ENCODE assay signal across 19 cellular contexts in genomic region chr12:124361996-124362395, GRCh38.
"Had no signal": no experiment of that assay in that cellular context is flagged by ENCODE, and none has a peak within 500 bp of the region (broad histone marks: within the 10 kb centered on the region; RNA-seq: fewer than 3 reads in every experiment).

No MANE protein-coding gene starts in this region.

- DNase-seq: activated B cell treated with CpG ODN at 0.5 μM for 24 hours; activated CD4-positive, alpha-beta memory T cell treated with anti-CD3 and anti-CD28 coated beads for 36 hours; activated CD4-positive, alpha-beta T cell treated with anti-CD3 and anti-CD28 coated beads for 36 hours; activated effector memory CD4-positive, alpha-beta T cell treated with Interleukin-2 at 50 U/mL for 16 hours; activated naive CD4-positive, alpha-beta T cell treated with anti-CD3 and anti-CD28 coated beads for 36 hours; activated naive CD8-positive, alpha-beta T cell treated with anti-CD3 and anti-CD28 coated beads, Interleukin-2, amount 10 ng/mL, durations not matched to agents 7 days and 5 days; activated T-cell treated with anti-CD3 and anti-CD28 coated beads, Interleukin-2, amount 50 U/mL, for 72 hours; amygdala; cerebellar nuclear complex; immature natural killer cell; naive thymus-derived CD4-positive, alpha-beta T cell; ovary; stimulated activated CD4-positive, alpha-beta T cell treated with anti-CD3 and anti-CD28 coated beads, Interleukin-4, amount 100 ng/mL, for 24 hours; stimulated activated naive CD8-positive, alpha-beta T cell treated with anti-CD3 and anti-CD28 coated beads, Interleukin-15, Interleukin-2, amounts not matched to agents 100 U/mL and 50 U/mL, for 24 hours; T-helper 9 cell; thyroid gland had no signal

- H3K9me3 ChIP-seq: ovary, prostate gland, thyroid gland had no signal

- H3K4me3 ChIP-seq: coronary artery, lung, ovary, prostate gland, thyroid gland had no signal

- H3K36me3 ChIP-seq: ovary, prostate gland had no signal

- H3K4me1 Mint-ChIP-seq: activated B cell treated with CpG ODN at 0.5 μM for 24 hours; activated CD4-positive, alpha-beta T cell treated with anti-CD3 and anti-CD28 coated beads for 36 hours; activated naive CD8-positive, alpha-beta T cell treated with anti-CD3 and anti-CD28 coated beads, Interleukin-2, amount 10 ng/mL, durations not matched to agents 7 days and 5 days had no signal

- H3K27me3 ChIP-seq: ovary, thyroid gland had no signal

- H3K27me3 Mint-ChIP-seq: activated B cell treated with CpG ODN at 0.5 μM for 24 hours; activated CD4-positive, alpha-beta memory T cell treated with anti-CD3 and anti-CD28 coated beads for 36 hours; activated CD4-positive, alpha-beta T cell treated with anti-CD3 and anti-CD28 coated beads for 36 hours; activated naive CD8-positive, alpha-beta T cell treated with anti-CD3 and anti-CD28 coated beads, Interleukin-2, amount 10 ng/mL, durations not matched to agents 7 days and 5 days; naive thymus-derived CD4-positive, alpha-beta T cell had no signal

- H3K4me3 Mint-ChIP-seq: activated B cell treated with CpG ODN at 0.5 μM for 24 hours; activated CD4-positive, alpha-beta memory T cell treated with anti-CD3 and anti-CD28 coated beads for 36 hours; activated CD4-positive, alpha-beta T cell treated with anti-CD3 and anti-CD28 coated beads for 36 hours; activated naive CD4-positive, alpha-beta T cell treated with anti-CD3 and anti-CD28 coated beads for 36 hours; activated naive CD8-positive, alpha-beta T cell treated with anti-CD3 and anti-CD28 coated beads, Interleukin-2, amount 10 ng/mL, durations not matched to agents 7 days and 5 days; activated T-cell treated with anti-CD3 and anti-CD28 coated beads, Interleukin-2, amount 50 U/mL, for 72 hours; immature natural killer cell; naive thymus-derived CD4-positive, alpha-beta T cell had no signal

- H3K9me3 Mint-ChIP-seq: activated B cell treated with CpG ODN at 0.5 μM for 24 hours; activated CD4-positive, alpha-beta memory T cell treated with anti-CD3 and anti-CD28 coated beads for 36 hours; activated naive CD4-positive, alpha-beta T cell treated with anti-CD3 and anti-CD28 coated beads for 36 hours; activated naive CD8-positive, alpha-beta T cell treated with anti-CD3 and anti-CD28 coated beads, Interleukin-2, amount 10 ng/mL, durations not matched to agents 7 days and 5 days; activated T-cell treated with anti-CD3 and anti-CD28 coated beads, Interleukin-2, amount 50 U/mL, for 72 hours; immature natural killer cell had no signal

- H3K27ac Mint-ChIP-seq: activated B cell treated with CpG ODN at 0.5 μM for 24 hours; activated CD4-positive, alpha-beta memory T cell treated with anti-CD3 and anti-CD28 coated beads for 36 hours; activated CD4-positive, alpha-beta T cell treated with anti-CD3 and anti-CD28 coated beads for 36 hours; activated naive CD4-positive, alpha-beta T cell treated with anti-CD3 and anti-CD28 coated beads for 36 hours; activated naive CD8-positive, alpha-beta T cell treated with anti-CD3 and anti-CD28 coated beads, Interleukin-2, amount 10 ng/mL, durations not matched to agents 7 days and 5 days; activated T-cell treated with anti-CD3 and anti-CD28 coated beads, Interleukin-2, amount 50 U/mL, for 72 hours had no signal
